ENCODE assay signal across 8 cellular contexts in genomic region chr22:42994917-42995562, GRCh38. TPM values are rescaled to one million over a fixed set of nuclear protein-coding genes. Genes with fewer than 3 reads are reported as not detected.
DNase-seq lines count a peak whose midpoint lies in the region; ATAC-seq and TF ChIP-seq lines count a peak whose summit lies in the region.

No MANE protein-coding gene starts in this region.

- 17 to 20% methylated on average over 5 to 7 of the region's 9 CpGs for WGBS in esophagus squamous epithelium, 2 donors

- H3K27ac Mint-ChIP-seq in nephron: peak overlapping the region; percentile 92 to 96 (median 95)

- H3K4me3 Mint-ChIP-seq in nephron: peak overlapping the region in 2 of 3 experiments; percentile 53 to 55

- TF ChIP-seq POLR2A in Peyer's patch (IDR thresholded peaks at IDR 0.05) (peak; percentile 49 to 71), esophagus squamous epithelium (IDR thresholded peaks at IDR 0.05) (peak in 2 of 4 donors; percentile 58 to 65)

- H3K4me1 ChIP-seq in Peyer's patch: peaks cover 3 to 79% (median 12%) of the 10 kb centered on the region in 4 donors
- peaks cover 59 to 92% (median 72%) of the 10 kb centered on the region in 3 donors for H3K4me1 ChIP-seq in esophagus squamous epithelium

- no peaks in the 10 kb centered on the region for H3K27me3 ChIP-seq in GM06990 (replicated peaks; ENCODE audit: control insufficient read depth, insufficient read depth, low read length)
- no peaks in the 10 kb centered on the region for H3K27me3 ChIP-seq in Peyer's patch
- H3K27me3 ChIP-seq in esophagus squamous epithelium: no peaks in the 10 kb centered on the region
- no peaks in the 10 kb centered on the region for H3K27me3 ChIP-seq in H7 (ENCODE audit: control insufficient read depth, insufficient read depth, low read length)

- H3K27ac ChIP-seq in Peyer's patch (peak overlapping the region; percentile 67 to 93 (median 82)), esophagus squamous epithelium (peak overlapping the region; percentile 90 to 94 (median 92))

- DNase-seq in GM06990 (ENCODE audit: extremely low read depth, insufficient read length) (peak; percentile 34), Peyer's patch (peak in 2 of 3 donors; percentile 71 to 73), esophagus squamous epithelium (lab: John Stamatoyannopoulos, UW) (no peak), NCI-H187 treated with DMSO at 0.1 percent for 48 hours (lab: John Stamatoyannopoulos, UW) (no peak), H7 (no peak)

- peaks cover 26% of the 10 kb centered on the region for H3K36me3 Mint-ChIP-seq in nephron (ENCODE audit: low read depth)

- no peaks in the 10 kb centered on the region for H3K27me3 Mint-ChIP-seq in nephron (ENCODE audit: low read depth)

- intact Hi-C loops in esophagus squamous epithelium (cut with DNase I): no loop called here

- H3K36me3 ChIP-seq in GM06990 (ENCODE audit: control insufficient read depth, insufficient read depth, low read length) (0 out of 2 replicates have a peak, but pooled peaks cover 2% of the 10 kb centered on the region), Peyer's patch (no peaks in the 10 kb centered on the region), esophagus squamous epithelium (no peaks in the 10 kb centered on the region), H7 (replicated peaks; ENCODE audit: control insufficient read depth, insufficient read depth, low read length) (no peaks in the 10 kb centered on the region)

- H3K4me1 Mint-ChIP-seq in nephron: peaks cover 46% of the 10 kb centered on the region

- H3K9me3 ChIP-seq in Peyer's patch (no peaks in the 10 kb centered on the region), esophagus squamous epithelium (no peaks in the 10 kb centered on the region)

- TF ChIP-seq CTCF in GM06990 (IDR thresholded peaks at IDR 0.05; ENCODE audit: insufficient read depth, low read length, poor library complexity, severe bottlenecking): no peak
- TF ChIP-seq CTCF in Peyer's patch (IDR thresholded peaks at IDR 0.05): no peak
- no peak for TF ChIP-seq CTCF in esophagus squamous epithelium (IDR thresholded peaks at IDR 0.05)
- no peak for TF ChIP-seq CTCF in nephron (IDR thresholded peaks at IDR 0.05; ENCODE audit: unreplicated experiment in 3 of 3)

- H3K4me3 ChIP-seq in GM06990 (replicated peaks; ENCODE audit: low read depth, low read length): no peak overlapping the region
- H3K4me3 ChIP-seq in Peyer's patch: peak overlapping the region in 2 of 4 donors; percentile 31 to 35
- peak overlapping the region in 3 of 4 donors; percentile 29 to 61 (median 34) for H3K4me3 ChIP-seq in esophagus squamous epithelium
- no peak overlapping the region for H3K4me3 ChIP-seq in H7 (ENCODE audit: insufficient read depth, low read depth, low read length)

- peaks cover 6% of the 10 kb centered on the region for H3K9me3 Mint-ChIP-seq in nephron

- ATAC-seq in HG03457 (IDR thresholded peaks at IDR 0.05; ENCODE audit: unreplicated experiment) (no peak), HG03342 (IDR thresholded peaks at IDR 0.05; ENCODE audit: unreplicated experiment) (no peak)

RNA-seq across cellular contexts. Expression of gene PACSIN2, which starts 19.9 kb away (rescaled TPM):
- 100 to 1,000 TPM in 3 of 4 donors, 10 to 100 TPM in 1; 58.0 to 149 (median 110) TPM for total RNA-seq in Peyer's patch
- total RNA-seq in esophagus squamous epithelium: 10 to 100 TPM; 25.8 to 46.0 (median 27.8) TPM
- 60.1 and 63.1 TPM in 2 replicates for total RNA-seq in H7 (2014; rRNA removed; shearing (Covaris generic))

Comparison
In these comparisons a context has a peak if more than half of its experiments do, and no peak if none do; other contexts are left out.
1. DNase-seq: peak in GM06990 (single experiment) and Peyer's patch (2 of 3); none in esophagus squamous epithelium (single experiment), NCI-H187 treated with DMSO at 0.1 percent for 48 hours (single experiment) and H7 (single experiment).
2. H3K4me3 ChIP-seq: peak in esophagus squamous epithelium (3 of 4); none in GM06990 (single experiment) and H7 (single experiment).